In genomic region chr19:50801107-50801506, GRCh38 we compare ENCODE assay signal across 1 cellular context.
TF ChIP-seq lines count a peak whose summit lies in the region.

No MANE protein-coding gene starts in this region.

TF ChIP-seq in HEK293, 187 proteins besides CTCF, POLR2A, EP300 and RAD21 (continued from another document):
- TF ChIP-seq PRDM2 (tag by site-specific recombination; IDR thresholded peaks at IDR 0.05; ENCODE audit: borderline replicate concordance) (no peak), ZNF324 (tag by site-specific recombination; IDR thresholded peaks at IDR 0.05) (no peak), ZNF768 (tag by site-specific recombination; IDR thresholded peaks at IDR 0.05) (no peak), ZNF184 (tag by site-specific recombination; IDR thresholded peaks at IDR 0.05) (no peak), ZNF280D (tag by site-specific recombination; IDR thresholded peaks at IDR 0.05) (no peak), IKZF3 (tag by site-specific recombination; IDR thresholded peaks at IDR 0.05) (no peak), ZNF549 (tag by site-specific recombination; IDR thresholded peaks at IDR 0.05) (no peak), ZEB2 (tag by site-specific recombination; IDR thresholded peaks at IDR 0.05) (peak; percentile 14; the same call in 1 of the 2 replicates), OSR2 (tag by site-specific recombination; IDR thresholded peaks at IDR 0.05) (no peak), ZNF169 (tag by site-specific recombination; IDR thresholded peaks at IDR 0.05) (no peak), ZNF514 (tag by site-specific recombination; IDR thresholded peaks at IDR 0.05) (no peak), SCRT1 (tag by site-specific recombination; IDR thresholded peaks at IDR 0.05; ENCODE audit: borderline replicate concordance) (no peak), TCF7L2 (IDR thresholded peaks at IDR 0.05; ENCODE audit: borderline replicate concordance, low read depth, low read length) (no peak), ZNF366 (tag by site-specific recombination; conservative IDR thresholded peaks at IDR 0.05) (no peak), ZNF623 (tag by site-specific recombination; IDR thresholded peaks at IDR 0.05) (peak; percentile 76), ZNF501 (tag by site-specific recombination; IDR thresholded peaks at IDR 0.05) (no peak), TRIM28 (IDR thresholded peaks at IDR 0.05; ENCODE audit: borderline replicate concordance, low read length) (no peak), GLI4 (tag by site-specific recombination; IDR thresholded peaks at IDR 0.05) (no peak), ZBTB48 (tag by site-specific recombination; IDR thresholded peaks at IDR 0.05) (no peak), ZNF792 (tag by site-specific recombination; IDR thresholded peaks at IDR 0.05) (no peak), ZNF473 (tag by site-specific recombination; IDR thresholded peaks at IDR 0.05) (no peak), WT1 (tag by site-specific recombination; IDR thresholded peaks at IDR 0.05) (no peak), ZNF266 (tag by site-specific recombination; IDR thresholded peaks at IDR 0.05; ENCODE audit: low read depth) (no peak), ZFP37 (tag by site-specific recombination; IDR thresholded peaks at IDR 0.05) (no peak), ZNF202 (tag by site-specific recombination; IDR thresholded peaks at IDR 0.05; ENCODE audit: borderline replicate concordance) (no peak), ZNF214 (tag by site-specific recombination; IDR thresholded peaks at IDR 0.05; ENCODE audit: borderline replicate concordance) (no peak), YY1 (tag by site-specific recombination; IDR thresholded peaks at IDR 0.05) (no peak), EGR2 (tag by site-specific recombination; IDR thresholded peaks at IDR 0.05; ENCODE audit: low read depth) (no peak), ZBTB21 (tag by site-specific recombination; IDR thresholded peaks at IDR 0.05) (no peak), ZNF133 (tag by site-specific recombination; IDR thresholded peaks at IDR 0.05) (no peak), ZNF664 (tag by site-specific recombination; IDR thresholded peaks at IDR 0.05) (no peak)
- TF ChIP-seq, protein P1, sequence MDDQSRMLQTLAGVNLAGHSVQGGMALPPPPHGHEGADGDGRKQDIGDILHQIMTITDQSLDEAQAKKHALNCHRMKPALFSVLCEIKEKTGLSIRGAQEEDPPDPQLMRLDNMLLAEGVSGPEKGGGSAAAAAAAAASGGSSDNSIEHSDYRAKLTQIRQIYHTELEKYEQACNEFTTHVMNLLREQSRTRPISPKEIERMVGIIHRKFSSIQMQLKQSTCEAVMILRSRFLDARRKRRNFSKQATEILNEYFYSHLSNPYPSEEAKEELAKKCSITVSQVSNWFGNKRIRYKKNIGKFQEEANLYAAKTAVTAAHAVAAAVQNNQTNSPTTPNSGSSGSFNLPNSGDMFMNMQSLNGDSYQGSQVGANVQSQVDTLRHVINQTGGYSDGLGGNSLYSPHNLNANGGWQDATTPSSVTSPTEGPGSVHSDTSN (CRISPR knock-in tag; IDR thresholded peaks at IDR 0.05): no peak
